ENCODE assay signal across 18 cellular contexts in genomic region chr5:16497546-16497945, GRCh38.
"Had no signal": no experiment of that assay in that cellular context is flagged by ENCODE, and none has a peak within 500 bp of the region (broad histone marks: within the 10 kb centered on the region; RNA-seq: fewer than 3 reads in every experiment).

No MANE protein-coding gene starts in this region.

- H3K9me3 ChIP-seq: ovary had no signal

- H3K4me1 ChIP-seq: neural progenitor cell had no signal

- H3K27me3 ChIP-seq: dorsolateral prefrontal cortex, esophagus muscularis mucosa, neural progenitor cell, ovary, sigmoid colon had no signal

- H3K36me3 ChIP-seq: esophagus muscularis mucosa, lower lobe of right lung, neural progenitor cell, ovary, sigmoid colon had no signal

- ATAC-seq: left lobe of liver; lower lobe of right lung; natural killer cell treated with Interleukin-12 subunit alpha and Interleukin-12 subunit beta and Interleukin-15 and Interleukin-18, amount 100 ng/mL, for 72 hours had no signal

- H3K27ac ChIP-seq: epithelial cell of prostate, esophagus muscularis mucosa, lower lobe of right lung, neural progenitor cell, ovary, sigmoid colon had no signal

- DNase-seq: cortex of kidney; dorsolateral prefrontal cortex; effector memory CD4-positive, alpha-beta T cell; foreskin fibroblast; hippocampal formation; lower lobe of right lung; nucleus accumbens; ovary; sigmoid colon; stimulated activated CD4-positive, alpha-beta T cell treated with anti-CD3 and anti-CD28 coated beads, Interleukin-2, amount 100 ng/mL, for 48 hours; stimulated activated naive CD4-positive, alpha-beta T cell treated with Interleukin-2 at 50 U/mL for 16 hours; trophoblast cell had no signal

- H3K4me3 ChIP-seq: dorsolateral prefrontal cortex, esophagus muscularis mucosa, lower lobe of right lung, neural progenitor cell, ovary, sigmoid colon, smooth muscle cell had no signal
